Comparison of ENCODE assay signal across 10 cellular contexts in the genomic region with DNA sequence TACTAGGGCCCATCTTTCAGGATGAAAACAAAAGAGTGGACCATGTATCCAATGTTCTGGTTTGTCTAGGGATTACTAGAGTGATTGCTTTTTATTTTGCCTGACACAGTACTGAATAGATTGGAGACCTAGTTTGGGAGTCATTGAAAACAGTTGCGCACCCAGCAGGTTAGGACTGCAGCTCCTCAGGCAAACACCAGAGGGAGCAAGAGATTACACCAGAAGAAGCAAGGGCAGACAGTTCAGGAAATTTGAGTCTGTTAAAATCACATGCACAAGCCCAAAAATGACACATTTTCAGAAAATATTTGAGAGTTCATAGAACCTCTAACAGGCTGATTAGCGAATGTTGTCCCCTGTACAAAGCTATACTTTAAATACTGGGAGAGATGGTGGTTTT. TPM values are rescaled to one million over a fixed set of nuclear protein-coding genes. Genes with fewer than 3 reads are reported as not detected.
DNase-seq lines count a peak whose midpoint lies in the region; ATAC-seq and TF ChIP-seq lines count a peak whose summit lies in the region.
"Had no signal": no experiment of that assay in that cellular context is flagged by ENCODE, and none has a peak within 500 bp of the region (broad histone marks: within the 10 kb centered on the region; RNA-seq: fewer than 3 reads in every experiment).

No MANE protein-coding gene starts in this region.

- no peak overlapping the region for H2AK5ac ChIP-seq in mesendoderm (ENCODE audit: low read length)

- H3K36me3 ChIP-seq in mesendoderm (ENCODE audit: control insufficient read depth, insufficient read depth, low read length), result no peaks in the 10 kb centered on the region

- no peaks in the 10 kb centered on the region for H3K9me3 Mint-ChIP-seq in activated T-helper 1 cell treated with anti-CD3 and anti-CD28 coated beads, Interleukin-12 subunit alpha, Interleukin-12 subunit beta, Interleukin-2, Interleukin-4 antibody, amounts not matched to agents 30 ng/mL and 10 ng/mL and 1 ng/mL, durations not matched to agents 14 hours and 24 hours and 36 hours

- H3K9ac ChIP-seq in mesendoderm (ENCODE audit: low read length), result no peak overlapping the region

- intact Hi-C loops in activated T-helper 1 cell treated with anti-CD3 and anti-CD28 coated beads, Interleukin-12 subunit alpha, Interleukin-12 subunit beta, Interleukin-2, Interleukin-4 antibody, amounts not matched to agents 30 ng/mL and 10 ng/mL and 1 ng/mL, durations not matched to agents 14 hours and 24 hours and 36 hours (cut with micrococcal nuclease), result no loop called here

- H4K8ac ChIP-seq in mesendoderm (ENCODE audit: low read depth, low read length), result no peak overlapping the region

- no peak overlapping the region for H2BK5ac ChIP-seq in mesendoderm (ENCODE audit: low read length)

- H3K27me3 ChIP-seq in HL-60 (ENCODE audit: insufficient read depth, poor library complexity, severe bottlenecking) (no peaks in the 10 kb centered on the region), mesendoderm (ENCODE audit: insufficient read depth, low read length, poor library complexity) (no peaks in the 10 kb centered on the region)

- H3K56ac ChIP-seq in mesendoderm (ENCODE audit: low read length), result no peak overlapping the region

- no CpG with 5 or more reads among the region's 2 CpGs for WGBS in mesendoderm (ENCODE audit: extremely low coverage, insufficient coverage, low lambda C conversion rate)

- no peak overlapping the region for H2BK120ac ChIP-seq in mesendoderm (ENCODE audit: low read depth, low read length)

- H3K27ac ChIP-seq in HL-60 (replicated peaks) (no peak overlapping the region), mesendoderm (ENCODE audit: low read depth, low read length) (no peak overlapping the region)

- no peak overlapping the region for H3K27ac Mint-ChIP-seq in activated T-helper 1 cell treated with anti-CD3 and anti-CD28 coated beads, Interleukin-12 subunit alpha, Interleukin-12 subunit beta, Interleukin-2, Interleukin-4 antibody, amounts not matched to agents 30 ng/mL and 10 ng/mL and 1 ng/mL, durations not matched to agents 14 hours and 24 hours and 36 hours

- H2BK15ac ChIP-seq in mesendoderm (replicated peaks; ENCODE audit: low read depth), result no peak overlapping the region

- H3K4me3 Mint-ChIP-seq in activated T-helper 1 cell treated with anti-CD3 and anti-CD28 coated beads, Interleukin-12 subunit alpha, Interleukin-12 subunit beta, Interleukin-2, Interleukin-4 antibody, amounts not matched to agents 30 ng/mL and 10 ng/mL and 1 ng/mL, durations not matched to agents 14 hours and 24 hours and 36 hours, result no peak overlapping the region

- no peaks in the 10 kb centered on the region for H3K4me1 ChIP-seq in mesendoderm (ENCODE audit: control insufficient read depth, low read depth, low read length)

- ATAC-seq in GM18511 (IDR thresholded peaks at IDR 0.05; ENCODE audit: unreplicated experiment), result no peak

- no peaks in the 10 kb centered on the region for H3K27me3 Mint-ChIP-seq in activated T-helper 1 cell treated with anti-CD3 and anti-CD28 coated beads, Interleukin-12 subunit alpha, Interleukin-12 subunit beta, Interleukin-2, Interleukin-4 antibody, amounts not matched to agents 30 ng/mL and 10 ng/mL and 1 ng/mL, durations not matched to agents 14 hours and 24 hours and 36 hours (ENCODE audit: insufficient read depth)

- no peak overlapping the region for H3K4me3 ChIP-seq in GM12865 (ENCODE audit: low read depth, low read length)
- H3K4me3 ChIP-seq in HL-60 (replicated peaks; ENCODE audit: insufficient read depth, low read length), result no peak overlapping the region
- H3K4me3 ChIP-seq in WI38 (ENCODE audit: low read depth, low read length), result no peak overlapping the region
- no peak overlapping the region for H3K4me3 ChIP-seq in mesendoderm (ENCODE audit: low read length)

- H3K4ac ChIP-seq in mesendoderm (ENCODE audit: low read depth, low read length), result no peak overlapping the region

- H3K36me3 Mint-ChIP-seq in activated T-helper 1 cell treated with anti-CD3 and anti-CD28 coated beads, Interleukin-12 subunit alpha, Interleukin-12 subunit beta, Interleukin-2, Interleukin-4 antibody, amounts not matched to agents 30 ng/mL and 10 ng/mL and 1 ng/mL, durations not matched to agents 14 hours and 24 hours and 36 hours (ENCODE audit: low read depth), result no peaks in the 10 kb centered on the region

- DNase-seq in GM12865 (ENCODE audit: low read depth), result no peak
- peak in 1 of 2 experiments; percentile 3 for DNase-seq in HL-60 (ENCODE audit: low read depth in 1 of 2, low spot score in 1 of 2)
- peak; percentile 34 for DNase-seq in mesendoderm
- DNase-seq in T-helper 9 cell, result no peak
- DNase-seq in activated T-helper 1 cell treated with anti-CD3 and anti-CD28 coated beads, Interleukin-12 subunit alpha, Interleukin-12 subunit beta, Interleukin-2, Interleukin-4 antibody, amounts not matched to agents 30 ng/mL and 10 ng/mL and 1 ng/mL, durations not matched to agents 14 hours and 24 hours and 36 hours (ENCODE audit: low spot score), result no peak
- DNase-seq in mucosa of gallbladder (ENCODE audit: low spot score), result no peak
- DNase-seq: activated CD4-positive, alpha-beta T cell treated with anti-CD3 and anti-CD28 coated beads for 1 hour had no signal

- H3K79me2 ChIP-seq in mesendoderm (ENCODE audit: control insufficient read depth, insufficient read depth, low read length), result no peaks in the 10 kb centered on the region

- TF ChIP-seq CTCF in GM12865 (IDR thresholded peaks at IDR 0.05; ENCODE audit: insufficient read depth, low read depth, low read length, missing control alignments) (peak; percentile 18), HL-60 (IDR thresholded peaks at IDR 0.05; ENCODE audit: insufficient read depth, low read length) (peak; percentile 14), WI38 (IDR thresholded peaks at IDR 0.05; ENCODE audit: low read depth, low read length) (peak; percentile 41; the same call in 1 of the 2 replicates)

- no peak overlapping the region for H4K5ac ChIP-seq in mesendoderm (ENCODE audit: low read length)

- no peaks in the 10 kb centered on the region for H3K79me1 ChIP-seq in mesendoderm (ENCODE audit: low read length)

- H3K4me2 ChIP-seq in mesendoderm (ENCODE audit: low read length), result no peak overlapping the region

- H3K23ac ChIP-seq in mesendoderm (ENCODE audit: low read length), result no peak overlapping the region

- H3K4me1 Mint-ChIP-seq in activated T-helper 1 cell treated with anti-CD3 and anti-CD28 coated beads, Interleukin-12 subunit alpha, Interleukin-12 subunit beta, Interleukin-2, Interleukin-4 antibody, amounts not matched to agents 30 ng/mL and 10 ng/mL and 1 ng/mL, durations not matched to agents 14 hours and 24 hours and 36 hours (ENCODE audit: low read depth), result no peaks in the 10 kb centered on the region

- no peak overlapping the region for H3K18ac ChIP-seq in mesendoderm (ENCODE audit: low read length)

RNA-seq across cellular contexts. Expression of gene CYLC1, which starts 55.6 kb away (rescaled TPM):
- not detected for polyA plus RNA-seq in mesendoderm (2013, experiment 1 of 2)
- not detected for polyA plus RNA-seq in mesendoderm (2013, experiment 2 of 2)
- not detected in 2 replicates for total RNA-seq in activated T-helper 1 cell treated with anti-CD3 and anti-CD28 coated beads, Interleukin-12 subunit alpha, Interleukin-12 subunit beta, Interleukin-2, Interleukin-4 antibody, amounts not matched to agents 30 ng/mL and 10 ng/mL and 1 ng/mL, durations not matched to agents 14 hours and 24 hours and 36 hours
- not detected for total RNA-seq in mucosa of gallbladder
- polyA plus RNA-seq: esophagus had no signal
